10 cellular contexts compared by ENCODE assay signal in the genomic region with DNA sequence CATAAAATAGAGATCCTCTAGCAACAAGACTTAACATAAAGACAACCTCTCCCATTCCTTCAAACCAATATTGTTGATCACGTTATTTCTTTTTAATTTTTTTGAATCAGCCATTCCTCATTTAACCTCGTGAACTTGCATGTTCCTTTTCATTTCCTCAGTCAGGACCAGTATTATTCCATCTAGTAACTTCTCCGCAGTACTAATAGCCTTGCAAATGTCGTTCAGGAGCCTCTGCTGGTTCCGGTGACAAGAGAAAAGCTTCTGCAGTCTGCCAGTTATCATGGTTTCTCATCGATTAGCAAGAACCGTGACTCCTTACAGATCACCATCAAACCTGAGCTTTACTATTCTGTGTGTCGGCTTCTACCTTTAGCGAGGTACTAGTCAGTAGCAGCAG. TPM values are rescaled to one million over a fixed set of nuclear protein-coding genes. Genes with fewer than 3 reads are reported as not detected.
DNase-seq lines count a peak whose midpoint lies in the region; ATAC-seq and TF ChIP-seq lines count a peak whose summit lies in the region.
"Had no signal": no experiment of that assay in that cellular context is flagged by ENCODE, and none has a peak within 500 bp of the region (broad histone marks: within the 10 kb centered on the region; RNA-seq: fewer than 3 reads in every experiment).

No MANE protein-coding gene starts in this region.

- ATAC-seq in heart right ventricle (no peak), Right ventricle myocardium inferior (no peak), GM18873 (IDR thresholded peaks at IDR 0.05; ENCODE audit: low FRiP score, unreplicated experiment) (no peak), GM19328 (IDR thresholded peaks at IDR 0.05; ENCODE audit: unreplicated experiment) (no peak)

- H3K4me3 ChIP-seq in heart right ventricle: peak overlapping the region in 8 of 10 donors; percentile 0 to 97 (median 91)

- DNase-seq in heart right ventricle (no peak), Right ventricle myocardium inferior (ENCODE audit: missing footprints) (no peak), dermis blood vessel endothelial cell (peak; percentile 34), mesothelial cell of epicardium (ENCODE audit: low spot score in 2 of 2, unreplicated experiment in 2 of 2) (no peak)
- no peak for DNase-seq in stimulated activated CD4-positive, alpha-beta T cell treated with anti-CD3 and anti-CD28 coated beads, Interleukin-1b, Interleukin-23, amount 100 ng/mL, for 48 hours
- DNase-seq in stimulated activated CD4-positive, alpha-beta T cell treated with anti-CD3 and anti-CD28 coated beads, Interleukin-4, amount 100 ng/mL, for 4 hours: no peak
- DNase-seq: activated T-cell treated with anti-CD3 and anti-CD28 coated beads for 4 hours; stimulated activated naive CD4-positive, alpha-beta T cell treated with Interleukin-2 at 50 U/mL for 16 hours had no signal

- peak overlapping the region; percentile 90 for H3K4me3 Mint-ChIP-seq in mesothelial cell of epicardium

- no peaks in the 10 kb centered on the region for H3K36me3 Mint-ChIP-seq in mesothelial cell of epicardium

- peak overlapping the region; percentile 80 for H3K27ac Mint-ChIP-seq in mesothelial cell of epicardium

- H3K4me1 ChIP-seq in heart right ventricle: peaks cover 0 to 67% (median 41%) of the 10 kb centered on the region in 9 donors

- peak overlapping the region in 7 of 10 donors; percentile 16 to 94 (median 92) for H3K27ac ChIP-seq in heart right ventricle

- no peaks in the 10 kb centered on the region for H3K9me3 ChIP-seq in heart right ventricle

- intact Hi-C loops in heart right ventricle (cut with DNase I) (loop anchor here in 6 of 10 donors (5.0 to 10.0 kb wide), 10 partner anchors 35 to 285 kb away; no protein-coding TSS in a partner anchor), Right ventricle myocardium inferior (cut with DNase I) (loop anchor here (5.0 kb wide), 2 partner anchors 40 to 270 kb away; no protein-coding TSS in a partner anchor)

- WGBS in heart right ventricle, 2 donors: 45 to 61% methylated on average over 9 of the region's 9 CpGs

- no peaks in the 10 kb centered on the region for H3K36me3 ChIP-seq in heart right ventricle

- H3K9me3 Mint-ChIP-seq in mesothelial cell of epicardium: no peaks in the 10 kb centered on the region

- H3K27me3 ChIP-seq in heart right ventricle: no peaks in the 10 kb centered on the region

- TF ChIP-seq CTCF in heart right ventricle (IDR thresholded peaks at IDR 0.05): no peak
- TF ChIP-seq CTCF in mesothelial cell of epicardium (IDR thresholded peaks at IDR 0.05; ENCODE audit: unreplicated experiment): no peak

- H3K4me1 Mint-ChIP-seq in mesothelial cell of epicardium: peaks cover 52% of the 10 kb centered on the region

- H3K27me3 Mint-ChIP-seq in mesothelial cell of epicardium (ENCODE audit: low read depth): peaks cover 2% of the 10 kb centered on the region

RNA-seq across cellular contexts. Expression of gene APP, which starts 3.0 kb away (rescaled TPM):
- total RNA-seq in heart right ventricle (100 to 1,000 TPM; 324 to 434 (median 398) TPM), Right ventricle myocardium inferior (321 TPM), dermis blood vessel endothelial cell (1,370 and 1,419 TPM in 2 replicates), mesothelial cell of epicardium (489 to 500 TPM (median 495 TPM) in 3 replicates)
- 100 to 1,000 TPM; 106 to 186 TPM for polyA plus RNA-seq in heart right ventricle
